ENCODE assay signal across 9 cellular contexts in the genomic region with DNA sequence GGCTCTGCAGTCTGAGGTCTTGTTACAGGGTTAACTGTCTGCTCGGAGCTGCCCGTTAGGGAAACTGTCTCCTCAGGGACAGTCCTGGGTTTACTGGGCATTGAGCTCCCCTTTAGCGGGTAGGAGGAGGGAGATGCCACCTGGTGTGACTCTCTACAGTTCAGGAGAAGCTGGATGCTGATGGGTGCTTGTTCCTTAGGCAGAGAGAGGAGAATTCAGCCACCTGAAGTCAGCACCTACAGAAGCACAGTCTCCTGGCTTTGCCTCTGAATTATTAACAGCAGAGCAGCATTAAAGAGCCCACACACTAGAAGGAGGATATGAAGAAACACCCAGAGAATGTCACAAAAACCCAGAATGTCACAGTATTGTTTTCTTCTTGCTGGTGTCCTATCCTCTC. TPM values are rescaled to one million over a fixed set of nuclear protein-coding genes. Genes with fewer than 3 reads are reported as not detected.
DNase-seq lines count a peak whose midpoint lies in the region; ATAC-seq and TF ChIP-seq lines count a peak whose summit lies in the region.
"Had no signal": no experiment of that assay in that cellular context is flagged by ENCODE, and none has a peak within 500 bp of the region (broad histone marks: within the 10 kb centered on the region; RNA-seq: fewer than 3 reads in every experiment).

No MANE protein-coding gene starts in this region.

- no peak overlapping the region for H3K4me2 ChIP-seq in PC-9

- no peaks in the 10 kb centered on the region for H3K9me3 ChIP-seq in right cardiac atrium (ENCODE audit: control insufficient read depth, low read length)
- H3K9me3 ChIP-seq in PC-9 (ENCODE audit: insufficient read depth, low read depth), result no peaks in the 10 kb centered on the region

- no peaks in the 10 kb centered on the region for H3K9me2 ChIP-seq in PC-9 (ENCODE audit: insufficient read depth)

- H3K4me3 ChIP-seq in GM12875 (ENCODE audit: low read depth, low read length) (peak overlapping the region; percentile 59), right cardiac atrium (ENCODE audit: low read length) (peak overlapping the region; percentile 57), PC-9 (no peak overlapping the region)

- H3K9me3 Mint-ChIP-seq in activated T-helper 2 cell treated with anti-CD3 and anti-CD28 coated beads, Interferon-gamma antibody, Interleukin-2, Interleukin-4, amounts not matched to agents 10 μg/mL and 5 μg/mL and 100 μg/mL, durations not matched to agents 14 hours and 24 hours and 36 hours, result peaks cover 13% of the 10 kb centered on the region

- no peak overlapping the region for H2AFZ ChIP-seq in PC-9

- ATAC-seq in right cardiac atrium (peak; percentile 23 to 66), left colon (no peak), GM19395 (IDR thresholded peaks at IDR 0.05; ENCODE audit: unreplicated experiment) (no peak)
- ATAC-seq in stimulated activated naive CD8-positive, alpha-beta T cell treated with anti-CD3 and anti-CD28 coated beads, Interleukin-15, Interleukin-2, amounts not matched to agents 100 U/mL and 50 U/mL, for 24 hours, result peak; percentile 31

- H3K27me3 ChIP-seq in right cardiac atrium (ENCODE audit: control insufficient read depth, insufficient read depth) (no peaks in the 10 kb centered on the region), PC-9 (ENCODE audit: insufficient read depth, low read depth) (peaks cover 59% of the 10 kb centered on the region)

- peaks cover 3% of the 10 kb centered on the region for H3K4me1 ChIP-seq in right cardiac atrium (ENCODE audit: control insufficient read depth, insufficient read depth, low read length)
- H3K4me1 ChIP-seq in PC-9 (replicated peaks; ENCODE audit: insufficient read depth), result no peaks in the 10 kb centered on the region

- H3K36me3 Mint-ChIP-seq in activated T-helper 2 cell treated with anti-CD3 and anti-CD28 coated beads, Interferon-gamma antibody, Interleukin-2, Interleukin-4, amounts not matched to agents 10 μg/mL and 5 μg/mL and 100 μg/mL, durations not matched to agents 14 hours and 24 hours and 36 hours (ENCODE audit: low read depth), result peaks cover 41% of the 10 kb centered on the region

- no peaks in the 10 kb centered on the region for H3K36me3 ChIP-seq in PC-9 (ENCODE audit: low read depth)

- no peaks in the 10 kb centered on the region for H3K27me3 Mint-ChIP-seq in activated T-helper 2 cell treated with anti-CD3 and anti-CD28 coated beads, Interferon-gamma antibody, Interleukin-2, Interleukin-4, amounts not matched to agents 10 μg/mL and 5 μg/mL and 100 μg/mL, durations not matched to agents 14 hours and 24 hours and 36 hours (ENCODE audit: low read depth)

- peak overlapping the region; percentile 89 for H3K4me3 Mint-ChIP-seq in activated T-helper 2 cell treated with anti-CD3 and anti-CD28 coated beads, Interferon-gamma antibody, Interleukin-2, Interleukin-4, amounts not matched to agents 10 μg/mL and 5 μg/mL and 100 μg/mL, durations not matched to agents 14 hours and 24 hours and 36 hours (ENCODE audit: low read depth)

- TF ChIP-seq CTCF in GM12875 (IDR thresholded peaks at IDR 0.05; ENCODE audit: borderline replicate concordance, insufficient read depth, low read depth, low read length) (no peak), PC-9 (conservative IDR thresholded peaks at IDR 0.05) (no peak)

- intact Hi-C loops in activated T-helper 2 cell treated with anti-CD3 and anti-CD28 coated beads, Interferon-gamma antibody, Interleukin-2, Interleukin-4, amounts not matched to agents 10 μg/mL and 5 μg/mL and 100 μg/mL, durations not matched to agents 14 hours and 24 hours and 36 hours (cut with micrococcal nuclease), result loop anchor here (2.0 to 10.0 kb wide), 9 partner anchors 17 to 187 kb away; partner anchors contain the start of genes GIMAP1, GIMAP6, GIMAP7 and GIMAP8
- intact Hi-C loops in right cardiac atrium (cut with DNase I) (loop anchor here in 1 of 4 donors (10.0 kb wide), 1 partner anchor 113 kb away; the partner anchor contains the start of gene GIMAP8), PC-9 (cut with micrococcal nuclease; ENCODE audit: unreplicated experiment) (no loop called here), left colon (cut with DNase I, micrococcal nuclease) (loop anchor here in 1 of 2 donors (10.0 kb wide), 1 partner anchor 287 kb away; the partner anchor contains the start of gene AOC1)

- H3K79me2 ChIP-seq in PC-9 (ENCODE audit: low read depth), result no peaks in the 10 kb centered on the region

- WGBS in right cardiac atrium, result 48% methylated on average over 3 of the region's 3 CpGs

- no peak for DNase-seq in activated T-helper 2 cell treated with anti-CD3 and anti-CD28 coated beads, Interferon-gamma antibody, Interleukin-2, Interleukin-4, amounts not matched to agents 10 μg/mL and 5 μg/mL and 100 μg/mL, durations not matched to agents 14 hours and 24 hours and 36 hours (ENCODE audit: low spot score)
- no peak for DNase-seq in right cardiac atrium
- no peak for DNase-seq in stimulated activated naive CD8-positive, alpha-beta T cell treated with anti-CD3 and anti-CD28 coated beads, Interleukin-15, Interleukin-2, amounts not matched to agents 100 U/mL and 50 U/mL, for 24 hours
- no peak for DNase-seq in PC-9
- DNase-seq in left colon, result no peak
- DNase-seq in stimulated activated CD4-positive, alpha-beta T cell treated with anti-CD3 and anti-CD28 coated beads, Interleukin-1b, Interleukin-23, amount 100 ng/mL, for 48 hours, result no peak
- DNase-seq: DMS 273 treated with DMSO at 0.1 percent for 48 hours had no signal

- H4K20me1 ChIP-seq in PC-9 (ENCODE audit: insufficient read depth), result no peaks in the 10 kb centered on the region

- POLR2A ChIA-PET in PC-9 (lab: Charles Lee; ENCODE audit: unreplicated experiment), result no interaction called here

- BruUV-seq in PC-9 (replicated peaks; lab: Mats Ljungman, UMichigan), result no TSS peak

- H3K4me1 Mint-ChIP-seq in activated T-helper 2 cell treated with anti-CD3 and anti-CD28 coated beads, Interferon-gamma antibody, Interleukin-2, Interleukin-4, amounts not matched to agents 10 μg/mL and 5 μg/mL and 100 μg/mL, durations not matched to agents 14 hours and 24 hours and 36 hours (ENCODE audit: low read depth), result peaks cover 56% of the 10 kb centered on the region

- CTCF ChIA-PET in PC-9 (lab: Charles Lee), result no interaction called here

- no peaks in the 10 kb centered on the region for H3F3A ChIP-seq in PC-9 (ENCODE audit: insufficient read depth, low read depth)

- peak overlapping the region; percentile 97 for H3K27ac Mint-ChIP-seq in activated T-helper 2 cell treated with anti-CD3 and anti-CD28 coated beads, Interferon-gamma antibody, Interleukin-2, Interleukin-4, amounts not matched to agents 10 μg/mL and 5 μg/mL and 100 μg/mL, durations not matched to agents 14 hours and 24 hours and 36 hours

- H3K27ac ChIP-seq in right cardiac atrium (ENCODE audit: low read length), result peak overlapping the region; percentile 93
- no peak overlapping the region for H3K27ac ChIP-seq in PC-9

RNA-seq across cellular contexts. Expression of gene GIMAP4, which starts 0.7 kb away (rescaled TPM):
- total RNA-seq in activated T-helper 2 cell treated with anti-CD3 and anti-CD28 coated beads, Interferon-gamma antibody, Interleukin-2, Interleukin-4, amounts not matched to agents 10 μg/mL and 5 μg/mL and 100 μg/mL, durations not matched to agents 14 hours and 24 hours and 36 hours, result 36.7 and 39.1 TPM in 2 replicates
- 10 to 100 TPM; 20.2 to 44.8 (median 24.8) TPM for total RNA-seq in right cardiac atrium
- 31.3 TPM for polyA plus RNA-seq in right cardiac atrium
- not detected in 2 replicates for total RNA-seq in PC-9 (2021)
- total RNA-seq in left colon, result 10 to 100 TPM in 1 of 2 donors, 1 to 10 TPM in 1; 8.4 to 16.2 TPM

RNA-seq across cellular contexts. Expression of gene GIMAP7, which starts 53.2 kb away (rescaled TPM):
- 22.6 and 24.1 TPM in 2 replicates for total RNA-seq in activated T-helper 2 cell treated with anti-CD3 and anti-CD28 coated beads, Interferon-gamma antibody, Interleukin-2, Interleukin-4, amounts not matched to agents 10 μg/mL and 5 μg/mL and 100 μg/mL, durations not matched to agents 14 hours and 24 hours and 36 hours
- total RNA-seq in right cardiac atrium (10 to 100 TPM; 13.7 to 25.5 (median 14.0) TPM), PC-9 (2021) (not detected in 2 replicates), left colon (1 to 10 TPM; 4.5 to 8.7 TPM)
- polyA plus RNA-seq in right cardiac atrium, result 36.1 TPM

Comparison
In these comparisons a context has a peak if more than half of its experiments do, and no peak if none do; other contexts are left out.
1. ATAC-seq: peak in right cardiac atrium (2 of 2) and stimulated activated naive CD8-positive, alpha-beta T cell treated with anti-CD3 and anti-CD28 coated beads, Interleukin-15, Interleukin-2, amounts not matched to agents 100 U/mL and 50 U/mL, for 24 hours (single experiment); none in left colon (single experiment) and GM19395 (single experiment).